In genomic region chr4:56468097-56468422, GRCh38 we compare ENCODE assay signal across 8 cellular contexts.
A peak's percentile ranks its signal among the peaks of the same experiment; 100 is the strongest.
DNase-seq lines count a peak whose midpoint lies in the region; ATAC-seq, FAIRE-seq and TF ChIP-seq lines count a peak whose summit lies in the region.

No MANE protein-coding gene starts in this region.

- peak overlapping the region; percentile 97 for H3K9ac ChIP-seq in mucosa of stomach (ENCODE audit: low read length)

- no peak for TF ChIP-seq CTCF in epithelial cell of esophagus (IDR thresholded peaks at IDR 0.05; ENCODE audit: insufficient read depth, low read depth, low read length, missing control alignments)

- no peaks in the 10 kb centered on the region for H3K27me3 ChIP-seq in mucosa of stomach (ENCODE audit: control insufficient read depth, insufficient read depth, low read length)

- H3K36me3 ChIP-seq in mucosa of stomach (ENCODE audit: control insufficient read depth, insufficient read depth, low read length), result no peaks in the 10 kb centered on the region

- H3K9me3 ChIP-seq in mucosa of stomach (ENCODE audit: control insufficient read depth, low read length), result no peaks in the 10 kb centered on the region

- peak overlapping the region; percentile 90 for H3K4me3 ChIP-seq in epithelial cell of esophagus (ENCODE audit: low read length)
- H3K4me3 ChIP-seq in mucosa of stomach (ENCODE audit: low read length), result peak overlapping the region; percentile 99

- peak; percentile 53 for ATAC-seq in GM21515 (IDR thresholded peaks at IDR 0.05; ENCODE audit: unreplicated experiment)

- DNase-seq in NCI-H2196 treated with DMSO at 0.1 percent for 48 hours (lab: John Stamatoyannopoulos, UW; ENCODE audit: unreplicated experiment) (peak; percentile 0), NCI-H2196 (lab: John Stamatoyannopoulos, UW; ENCODE audit: unreplicated experiment) (no peak), HPDE6-E6E7 (ENCODE audit: extremely low spot score) (peak; percentile 46), UCSD-AML1 (lab: John Stamatoyannopoulos, UW; ENCODE audit: unreplicated experiment) (peak; percentile 43), epithelial cell of esophagus (ENCODE audit: low read depth) (peak; percentile 75), urothelium cell line (ENCODE audit: low spot score) (peak; percentile 61)

- FAIRE-seq in urothelium cell line (lab: Jason Lieb, UNC), result no peak

- peaks cover 11% of the 10 kb centered on the region for H3K4me1 ChIP-seq in mucosa of stomach (ENCODE audit: control insufficient read depth, insufficient read depth, low read length)
